9 cellular contexts compared by ENCODE assay signal in the genomic region with DNA sequence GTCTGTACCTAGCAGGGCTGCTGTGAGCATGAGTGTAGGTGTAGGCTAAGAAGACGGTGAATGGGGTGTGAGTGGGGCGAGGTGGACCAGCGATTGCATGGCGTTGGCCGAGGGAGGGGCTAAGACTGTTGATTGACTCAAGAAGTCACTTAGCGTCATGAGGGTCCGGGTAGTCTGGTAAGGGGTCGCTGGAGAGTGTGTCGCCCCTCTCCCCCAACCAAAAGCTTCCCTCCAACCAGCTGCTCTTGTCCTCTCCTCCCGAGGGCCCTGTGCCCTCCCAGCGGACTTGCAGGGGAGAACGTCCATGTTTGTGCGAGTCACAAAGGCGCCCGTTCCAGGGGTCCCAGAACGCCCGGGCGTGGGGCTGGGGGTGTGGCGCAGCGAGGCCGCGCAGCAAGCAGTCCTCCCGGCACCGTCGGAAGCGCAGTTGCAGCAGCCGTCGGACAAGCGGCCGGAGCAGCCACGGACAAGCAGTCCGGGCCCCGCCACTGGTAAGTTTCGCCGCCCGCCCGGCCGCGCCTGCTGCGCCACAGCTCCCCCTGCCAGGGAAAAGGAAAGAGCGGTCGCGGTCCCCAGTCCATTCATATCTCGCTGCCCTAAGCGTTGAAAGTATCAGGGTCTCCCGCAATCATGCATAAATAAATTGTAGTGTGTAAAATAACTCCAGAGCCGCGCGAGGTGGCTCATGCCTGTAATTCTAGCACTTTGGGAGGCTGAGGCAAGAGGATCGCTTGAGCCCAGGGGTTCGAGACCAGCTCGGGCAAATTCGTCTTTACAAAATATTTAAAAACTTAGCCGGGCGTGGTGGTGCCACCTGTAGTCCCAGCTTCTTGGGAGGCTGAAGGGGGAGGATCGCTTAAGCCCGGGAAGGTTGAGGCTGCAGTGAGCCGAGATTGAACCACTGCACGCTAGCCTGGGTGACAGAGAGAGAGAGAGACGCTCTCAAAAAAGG. TPM values are rescaled to one million over a fixed set of nuclear protein-coding genes. Genes with fewer than 3 reads are reported as not detected.
DNase-seq lines count a peak whose midpoint lies in the region; ATAC-seq, FAIRE-seq and TF ChIP-seq lines count a peak whose summit lies in the region.
"Had no signal": no experiment of that assay in that cellular context is flagged by ENCODE, and none has a peak within 500 bp of the region (broad histone marks: within the 10 kb centered on the region; RNA-seq: fewer than 3 reads in every experiment).

A gene (plus strand): TSS at position 373 of the 952 bp plus-strand sequence. CDS start 5,968 bp downstream, outside the sequence.

- 15% methylated on average over 40 of the region's 60 CpGs for WGBS in A549 (ENCODE audit: missing lambda C conversion rate)

- intact Hi-C loops in left colon (cut with DNase I, micrococcal nuclease): no loop called here

- H3K9me3 ChIP-seq in A549 (no peaks in the 10 kb centered on the region), SU-DHL-6 (ENCODE audit: insufficient read depth, low read length) (no peaks in the 10 kb centered on the region), SJCRH30 (replicated peaks) (no peaks in the 10 kb centered on the region)

- POLR2A ChIA-PET in A549 (lab: Yijun Ruan, JAX): interaction anchor here (0.8 to 1.6 kb wide), 3 partner anchors 15 to 397 kb away, joined by 3 to 4 read pairs (median 3); a partner anchor contains a TSS

- H3K4me2 ChIP-seq in A549: peak within 1 kb of the TSS; percentile 64
- H3K4me2 ChIP-seq in SU-DHL-6 (ENCODE audit: low read depth, low read length, poor library complexity, severe bottlenecking): peak within 1 kb of the TSS; percentile 10

- no peaks in the 10 kb centered on the region for H3K9me2 ChIP-seq in SU-DHL-6 (replicated peaks; ENCODE audit: insufficient read depth, low read length)

- TF ChIP-seq RAD21 in A549 (conservative IDR thresholded peaks at IDR 0.05 in 1 of 2, IDR thresholded peaks at IDR 0.05 in 1 of 2): peak; percentile 39 to 46

- CTCF ChIA-PET in A549 (lab: Yijun Ruan, JAX): interaction anchor here (0.5 to 5.7 kb wide), 27 partner anchors 9 to 466 kb away, joined by 3 to 34 read pairs (median 3); no protein-coding TSS in a partner anchor

- no peak for FAIRE-seq in A549 (lab: Jason Lieb, UNC)

- no peak for TF ChIP-seq EP300 in A549 (IDR thresholded peaks at IDR 0.05)

- H3K36me3 ChIP-seq in SU-DHL-6 (ENCODE audit: low read length) (no peaks in the 10 kb centered on the region), SJCRH30 (no peaks in the 10 kb centered on the region)

- no peaks in the 10 kb centered on the region for H3K27me3 ChIP-seq in SU-DHL-6 (ENCODE audit: low read length)
- H3K27me3 ChIP-seq in SJCRH30: no peaks in the 10 kb centered on the region

- H3K4me1 ChIP-seq in A549 (no peaks in the 10 kb centered on the region), SJCRH30 (no peaks in the 10 kb centered on the region)

- in situ Hi-C loops in GM13977 (cut with MboI; ENCODE audit: low pct_unique_long_range_greater_than_20kb, low sequenced_read_pairs, unreplicated experiment): no loop called here

- no peaks in the 10 kb centered on the region for H3F3A ChIP-seq in SU-DHL-6 (ENCODE audit: insufficient read depth)

- no peak within 1 kb of the TSS for H3K9ac ChIP-seq in SU-DHL-6 (ENCODE audit: low read length)

- no peak within 1 kb of the TSS for H2AFZ ChIP-seq in SU-DHL-6 (ENCODE audit: low read depth, low read length, severe bottlenecking)

- peak; percentile 59 for TF ChIP-seq CTCF in A549 (IDR thresholded peaks at IDR 0.05)
- peak; percentile 55 for TF ChIP-seq CTCF in GM13977 (IDR thresholded peaks at IDR 0.05; ENCODE audit: extremely low read depth, insufficient read depth, missing control alignments)
- no peak for TF ChIP-seq CTCF in SU-DHL-6 (IDR thresholded peaks at IDR 0.05; ENCODE audit: insufficient read depth, low read length, poor library complexity, severe bottlenecking)

- ATAC-seq in A549 (peak; percentile 92 to 95), left colon (peak; percentile 70), GM18870 (IDR thresholded peaks at IDR 0.05; ENCODE audit: unreplicated experiment) (no peak)

- DNase-seq in A549 (ENCODE audit: low read depth in 1 of 2, low spot score in 1 of 2) (peak; percentile 75 to 83), GM13977 (ENCODE audit: low spot score) (peak; percentile 60), cerebellum (ENCODE audit: low spot score) (peak; percentile 15), left colon (peak; percentile 34 to 69), SJCRH30 (no peak)
- DNase-seq in stimulated activated CD8-positive, alpha-beta memory T cell treated with anti-CD3 and anti-CD28 coated beads, Interleukin-2, amount 100 ng/mL, for 48 hours (ENCODE audit: low read depth in 2 of 2): peak; percentile 15 to 17

- H3K27ac ChIP-seq in A549 (peak within 1 kb of the TSS; percentile 76 to 90), SU-DHL-6 (ENCODE audit: low read depth, low read length) (no peak within 1 kb of the TSS), SJCRH30 (no peak within 1 kb of the TSS)

- no peaks in the 10 kb centered on the region for H3K79me2 ChIP-seq in SU-DHL-6 (ENCODE audit: insufficient read depth, low read length)

- no peak for TF ChIP-seq POLR2A in A549 (IDR thresholded peaks at IDR 0.05; ENCODE audit: low read length)

- no peaks in the 10 kb centered on the region for H4K20me1 ChIP-seq in SU-DHL-6 (ENCODE audit: low read depth, low read length)

- H3K4me3 ChIP-seq in A549 (peak within 1 kb of the TSS; percentile 63), SU-DHL-6 (ENCODE audit: insufficient read depth, low read length, poor library complexity, severe bottlenecking) (no peak within 1 kb of the TSS), SJCRH30 (no peak within 1 kb of the TSS)

TF ChIP-seq in A549, 52 proteins besides CTCF, POLR2A, EP300 and RAD21 (continues in another document):
- TF ChIP-seq ZNF302 (CRISPR knock-in tag; IDR thresholded peaks at IDR 0.05): no peak
- no peak for TF ChIP-seq NR3C1 (IDR thresholded peaks at IDR 0.05)
- TF ChIP-seq, protein P1, sequence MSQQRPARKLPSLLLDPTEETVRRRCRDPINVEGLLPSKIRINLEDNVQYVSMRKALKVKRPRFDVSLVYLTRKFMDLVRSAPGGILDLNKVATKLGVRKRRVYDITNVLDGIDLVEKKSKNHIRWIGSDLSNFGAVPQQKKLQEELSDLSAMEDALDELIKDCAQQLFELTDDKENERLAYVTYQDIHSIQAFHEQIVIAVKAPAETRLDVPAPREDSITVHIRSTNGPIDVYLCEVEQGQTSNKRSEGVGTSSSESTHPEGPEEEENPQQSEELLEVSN (IDR thresholded peaks at IDR 0.05; ENCODE audit: borderline replicate concordance, low read depth): no peak
- TF ChIP-seq ZSCAN20 (CRISPR knock-in tag; IDR thresholded peaks at IDR 0.05): no peak
- no peak for TF ChIP-seq NFE2L2 (conservative IDR thresholded peaks at IDR 0.05; ENCODE audit: low read length)
- TF ChIP-seq JUN (IDR thresholded peaks at IDR 0.05): peak in 1 of 2 experiments; percentile 39; a peak in 1 of 5 replicates
- no peak for TF ChIP-seq BHLHE40 (IDR thresholded peaks at IDR 0.05; ENCODE audit: low read depth, low read length)
- no peak for TF ChIP-seq EHMT2 (IDR thresholded peaks at IDR 0.05; ENCODE audit: low read depth)
- TF ChIP-seq, protein P2, sequence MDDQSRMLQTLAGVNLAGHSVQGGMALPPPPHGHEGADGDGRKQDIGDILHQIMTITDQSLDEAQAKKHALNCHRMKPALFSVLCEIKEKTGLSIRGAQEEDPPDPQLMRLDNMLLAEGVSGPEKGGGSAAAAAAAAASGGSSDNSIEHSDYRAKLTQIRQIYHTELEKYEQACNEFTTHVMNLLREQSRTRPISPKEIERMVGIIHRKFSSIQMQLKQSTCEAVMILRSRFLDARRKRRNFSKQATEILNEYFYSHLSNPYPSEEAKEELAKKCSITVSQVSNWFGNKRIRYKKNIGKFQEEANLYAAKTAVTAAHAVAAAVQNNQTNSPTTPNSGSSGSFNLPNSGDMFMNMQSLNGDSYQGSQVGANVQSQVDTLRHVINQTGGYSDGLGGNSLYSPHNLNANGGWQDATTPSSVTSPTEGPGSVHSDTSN (IDR thresholded peaks at IDR 0.05): 0 out of 2 replicates have a peak, but pooled peaks have one; percentile 26
- no peak for TF ChIP-seq PHF8 (IDR thresholded peaks at IDR 0.05; ENCODE audit: borderline replicate concordance, low read depth)
- no peak for TF ChIP-seq HOXB5 (CRISPR knock-in tag; IDR thresholded peaks at IDR 0.05)
- TF ChIP-seq, protein P3, sequence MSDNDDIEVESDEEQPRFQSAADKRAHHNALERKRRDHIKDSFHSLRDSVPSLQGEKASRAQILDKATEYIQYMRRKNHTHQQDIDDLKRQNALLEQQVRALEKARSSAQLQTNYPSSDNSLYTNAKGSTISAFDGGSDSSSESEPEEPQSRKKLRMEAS (IDR thresholded peaks at IDR 0.05): peak; percentile 56
- TF ChIP-seq, protein P4, sequence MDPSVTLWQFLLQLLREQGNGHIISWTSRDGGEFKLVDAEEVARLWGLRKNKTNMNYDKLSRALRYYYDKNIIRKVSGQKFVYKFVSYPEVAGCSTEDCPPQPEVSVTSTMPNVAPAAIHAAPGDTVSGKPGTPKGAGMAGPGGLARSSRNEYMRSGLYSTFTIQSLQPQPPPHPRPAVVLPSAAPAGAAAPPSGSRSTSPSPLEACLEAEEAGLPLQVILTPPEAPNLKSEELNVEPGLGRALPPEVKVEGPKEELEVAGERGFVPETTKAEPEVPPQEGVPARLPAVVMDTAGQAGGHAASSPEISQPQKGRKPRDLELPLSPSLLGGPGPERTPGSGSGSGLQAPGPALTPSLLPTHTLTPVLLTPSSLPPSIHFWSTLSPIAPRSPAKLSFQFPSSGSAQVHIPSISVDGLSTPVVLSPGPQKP (IDR thresholded peaks at IDR 0.05; ENCODE audit: low read depth, low read length): no peak
- TF ChIP-seq MAZ (IDR thresholded peaks at IDR 0.05; ENCODE audit: borderline replicate concordance, low read depth, low read length): no peak
- TF ChIP-seq RFX5 (IDR thresholded peaks at IDR 0.05): no peak
- no peak for TF ChIP-seq KDM1A (IDR thresholded peaks at IDR 0.05; ENCODE audit: low read depth)
- TF ChIP-seq HEYL (CRISPR knock-in tag; IDR thresholded peaks at IDR 0.05): no peak
- no peak for TF ChIP-seq MYC (IDR thresholded peaks at IDR 0.05; ENCODE audit: borderline replicate concordance, low read length)
- TF ChIP-seq HOXA7 (CRISPR knock-in tag; IDR thresholded peaks at IDR 0.05): no peak
- TF ChIP-seq CBX2 (IDR thresholded peaks at IDR 0.05; ENCODE audit: borderline replicate concordance, low read depth): no peak
- no peak for TF ChIP-seq HDAC2 (IDR thresholded peaks at IDR 0.05)
- TF ChIP-seq FOXS1 (CRISPR knock-in tag; IDR thresholded peaks at IDR 0.05): no peak
- TF ChIP-seq NPAS2 (CRISPR knock-in tag; IDR thresholded peaks at IDR 0.05; ENCODE audit: borderline replicate concordance): no peak
- TF ChIP-seq SMC3 (IDR thresholded peaks at IDR 0.05): peak; percentile 49; the same call in 2 of the 3 replicates

RNA-seq across cellular contexts. Expression of the gene that starts here (rescaled TPM):
- 0.04 and 0.05 TPM in 2 replicates for polyA plus RNA-seq in A549 (2011; rRNA removed)
- 0.03 and 0.04 TPM in 2 replicates for polyA plus RNA-seq in A549 (2012; cell fraction: cytosol; rRNA removed)
- polyA plus RNA-seq in A549 (2012; cell fraction: nucleus; rRNA removed): not detected in 2 replicates
- polyA plus RNA-seq in A549 (2017; fragmentation: RNase III; extraction: RNeasy Plus Mini Kit Qiagen cat#74134 plus additional on column Dnase treatment): not detected in 3 replicates
- not detected in 2 replicates for polyA minus RNA-seq in A549 (2011; rRNA and poly(A)+ RNA removed)
- total RNA-seq in cerebellum: not detected
- not detected for total RNA-seq in left colon
- total RNA-seq in SJCRH30 (2014; rRNA removed; shearing (Covaris generic)): not detected in 2 replicates
- total RNA-seq: glomerular endothelial cell had no signal

Comparison
In these comparisons a context has a peak if more than half of its experiments do, and no peak if none do; other contexts are left out.
1. Peak in DNase-seq, ATAC-seq, H3K4me3 ChIP-seq, H3K27ac ChIP-seq and H3K4me2 ChIP-seq in A549; RNA of the gene not detected or under 1 TPM.
2. Peak in DNase-seq in cerebellum; RNA of the gene not detected or under 1 TPM.
3. Peak in DNase-seq and ATAC-seq in left colon; RNA of the gene not detected or under 1 TPM.
4. DNase-seq: peak in GM13977 (single experiment) and stimulated activated CD8-positive, alpha-beta memory T cell treated with anti-CD3 and anti-CD28 coated beads, Interleukin-2, amount 100 ng/mL, for 48 hours (2 of 2); none in SJCRH30 (0 of 2).